Comparison of ENCODE assay signal across 9 cellular contexts in the genomic region with DNA sequence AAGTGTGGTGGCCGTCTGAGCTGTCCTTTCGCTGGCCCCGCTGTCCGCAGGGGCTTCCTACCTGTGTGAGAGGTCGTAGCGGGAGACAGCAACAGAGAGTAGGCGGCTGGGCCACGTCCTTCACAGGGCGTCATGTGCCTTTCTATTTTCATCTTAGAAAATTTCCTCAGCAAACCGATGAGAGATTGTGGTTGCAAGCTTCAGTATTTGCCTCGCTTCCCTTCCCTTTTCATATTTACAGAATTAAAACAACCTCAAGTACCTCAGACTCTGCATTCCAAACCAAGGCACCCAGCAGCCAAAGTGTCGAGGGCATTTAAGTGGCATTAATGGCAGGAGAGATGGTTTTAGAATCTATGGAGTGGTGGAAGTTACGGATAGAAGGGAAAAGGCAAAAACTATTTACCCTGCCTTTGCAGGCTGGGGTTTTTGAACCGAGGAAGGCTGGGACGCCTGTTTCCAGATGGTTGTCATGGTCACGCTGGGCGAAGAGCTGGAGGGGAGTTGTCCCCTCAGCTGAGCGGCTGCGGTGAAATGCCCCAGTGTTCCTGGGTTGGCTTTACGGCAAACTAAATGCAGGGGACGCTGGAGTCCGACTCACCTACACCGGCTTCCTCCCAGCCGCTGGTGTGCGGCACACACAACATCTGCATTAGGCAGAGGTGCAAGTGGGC. TPM values are rescaled to one million over a fixed set of nuclear protein-coding genes. Genes with fewer than 3 reads are reported as not detected.
A peak's percentile ranks its signal among the peaks of the same experiment; 100 is the strongest.
DNase-seq lines count a peak whose midpoint lies in the region; ATAC-seq and TF ChIP-seq lines count a peak whose summit lies in the region.
"Had no signal": no experiment of that assay in that cellular context is flagged by ENCODE, and none has a peak within 500 bp of the region (broad histone marks: within the 10 kb centered on the region; RNA-seq: fewer than 3 reads in every experiment).

No MANE protein-coding gene starts in this region.

- 66 to 76% (median 71%) methylated on average over 25 of the region's 25 CpGs for WGBS in heart left ventricle, 4 donors

- H3K9me3 ChIP-seq in DOHH2 (ENCODE audit: control insufficient read depth, insufficient read depth, low read length) (no peaks in the 10 kb centered on the region), heart left ventricle (no peaks in the 10 kb centered on the region), MG63 (no peaks in the 10 kb centered on the region)

- H3K4me3 ChIP-seq in DOHH2 (ENCODE audit: low read length) (peak overlapping the region; percentile 70), heart left ventricle (no peak overlapping the region), MG63 (no peak overlapping the region)

- peak in 1 of 5 donors; percentile 14 for DNase-seq in heart left ventricle
- DNase-seq in NCI-H510A (lab: John Stamatoyannopoulos, UW), result no peak
- no peak for DNase-seq in HK-2 (ENCODE audit: unreplicated experiment)
- DNase-seq in dedifferentiated amniotic fluid mesenchymal stem cell (ENCODE audit: extremely low spot score), result no peak
- no peak for DNase-seq in MG63
- DNase-seq: activated CD4-positive, alpha-beta T cell treated with anti-CD3 and anti-CD28 coated beads for 48 hours had no signal

- H3K27me3 ChIP-seq in DOHH2 (ENCODE audit: control insufficient read depth, low read length) (no peaks in the 10 kb centered on the region), heart left ventricle (no peaks in the 10 kb centered on the region), MG63 (no peaks in the 10 kb centered on the region)

- peaks cover 81% of the 10 kb centered on the region for H3K4me1 ChIP-seq in DOHH2 (ENCODE audit: control insufficient read depth, low read length)
- peaks cover 0 to 45% (median 4%) of the 10 kb centered on the region in 12 donors for H3K4me1 ChIP-seq in heart left ventricle

- H3K79me2 ChIP-seq in DOHH2 (ENCODE audit: control insufficient read depth, low read length), result no peaks in the 10 kb centered on the region

- intact Hi-C loops in heart left ventricle (cut with DNase I), result no loop called here

- no peak for TF ChIP-seq POLR2A in heart left ventricle (IDR thresholded peaks at IDR 0.05)

- no peaks in the 10 kb centered on the region for H4K20me1 ChIP-seq in DOHH2 (ENCODE audit: control insufficient read depth, insufficient read depth, low read depth, low read length)

- no peak for TF ChIP-seq CTCF in DOHH2 (IDR thresholded peaks at IDR 0.05; ENCODE audit: low read depth, low read length, poor library complexity, severe bottlenecking)
- no peak for TF ChIP-seq CTCF in heart left ventricle (IDR thresholded peaks at IDR 0.05)

- ATAC-seq in GM19467 (IDR thresholded peaks at IDR 0.05; ENCODE audit: unreplicated experiment) (peak; percentile 45), HG03439 (IDR thresholded peaks at IDR 0.05; ENCODE audit: unreplicated experiment) (peak; percentile 52), heart left ventricle (peak in 2 of 4 donors; percentile 60 to 68)

- H3K27ac ChIP-seq in DOHH2 (ENCODE audit: low read depth, low read length), result peak overlapping the region; percentile 95
- peak overlapping the region in 7 of 12 donors; percentile 37 to 81 (median 46) for H3K27ac ChIP-seq in heart left ventricle

- peak overlapping the region; percentile 93 for H3K4me2 ChIP-seq in DOHH2 (ENCODE audit: low read length)

- H3K9me2 ChIP-seq in DOHH2 (replicated peaks; ENCODE audit: control insufficient read depth, low read length), result no peaks in the 10 kb centered on the region

- peaks cover 41% of the 10 kb centered on the region for H3F3A ChIP-seq in DOHH2 (ENCODE audit: control insufficient read depth, insufficient read depth)

- H3K36me3 ChIP-seq in DOHH2 (ENCODE audit: control insufficient read depth, low read length) (peaks cover 60% of the 10 kb centered on the region), heart left ventricle (peaks cover 0 to 66% (median 60%) of the 10 kb centered on the region in 9 donors), MG63 (peaks cover 13% of the 10 kb centered on the region)

RNA-seq across cellular contexts. Expression of gene WIPI2, which starts 41.9 kb away (rescaled TPM):
- 10 to 100 TPM; 39.0 to 90.4 (median 51.1) TPM for total RNA-seq in heart left ventricle
- 10 to 100 TPM; 18.6 to 43.1 TPM for polyA plus RNA-seq in heart left ventricle
- total RNA-seq in MG63 (2014; rRNA removed; shearing (Covaris generic); ENCODE audit: low replicate concordance), result 50.1 and 61.5 TPM in 2 replicates

RNA-seq across cellular contexts. Expression of gene SLC29A4, which starts 50.8 kb away (rescaled TPM):
- 1 to 10 TPM; 1.6 to 7.3 (median 3.0) TPM for total RNA-seq in heart left ventricle
- polyA plus RNA-seq in heart left ventricle, result 1 to 10 TPM; 4.7 to 5.2 TPM
- total RNA-seq in MG63 (2014; rRNA removed; shearing (Covaris generic); ENCODE audit: low replicate concordance), result 2.7 and 4.4 TPM in 2 replicates
